ENCODE assay signal across 22 cellular contexts in the genomic region with DNA sequence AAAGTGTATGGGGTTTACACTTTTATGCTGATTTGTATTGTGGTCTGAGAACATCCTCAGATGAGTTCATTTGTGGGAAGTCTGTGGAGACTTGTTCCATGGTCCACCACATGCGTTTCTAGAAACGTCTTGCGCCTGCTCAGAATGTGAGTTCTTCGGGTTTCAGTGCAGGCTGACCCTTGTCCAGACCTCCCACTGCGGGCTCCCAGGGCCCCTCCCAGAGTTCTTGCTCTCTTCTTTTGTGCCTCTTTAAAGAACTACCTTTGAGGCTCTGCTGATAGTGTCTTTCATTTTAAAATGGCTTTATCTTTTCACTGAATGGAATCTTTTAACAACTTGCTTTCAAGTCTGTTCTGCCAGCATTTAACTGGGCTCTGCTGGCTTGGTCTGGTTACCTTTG. TPM values are rescaled to one million over a fixed set of nuclear protein-coding genes. Genes with fewer than 3 reads are reported as not detected.
DNase-seq lines count a peak whose midpoint lies in the region; ATAC-seq and TF ChIP-seq lines count a peak whose summit lies in the region.
"Had no signal": no experiment of that assay in that cellular context is flagged by ENCODE, and none has a peak within 500 bp of the region (broad histone marks: within the 10 kb centered on the region; RNA-seq: fewer than 3 reads in every experiment).

No MANE protein-coding gene starts in this region.

- H3K4me1 ChIP-seq in DOHH2 (ENCODE audit: control insufficient read depth, low read length), result peaks cover 21% of the 10 kb centered on the region
- no peaks in the 10 kb centered on the region for H3K4me1 ChIP-seq in left lung
- H3K4me1 ChIP-seq: BLaER1 treated with 17β-estradiol and CSF1 and Interleukin-3, amounts not matched to agents 10 nM and 100 nM; Caco-2; SJSA1 had no signal

- H3K27me3 ChIP-seq in DOHH2 (ENCODE audit: control insufficient read depth, low read length), result no peaks in the 10 kb centered on the region
- H3K27me3 ChIP-seq in SU-DHL-6 (ENCODE audit: low read length), result no peaks in the 10 kb centered on the region
- no peaks in the 10 kb centered on the region for H3K27me3 ChIP-seq in left lung
- H3K27me3 ChIP-seq: SJSA1 had no signal

- no peaks in the 10 kb centered on the region for H3F3A ChIP-seq in DOHH2 (ENCODE audit: control insufficient read depth, insufficient read depth)
- no peaks in the 10 kb centered on the region for H3F3A ChIP-seq in SU-DHL-6 (ENCODE audit: insufficient read depth)

- H3K9me3 ChIP-seq in DOHH2 (ENCODE audit: control insufficient read depth, insufficient read depth, low read length) (no peaks in the 10 kb centered on the region), SU-DHL-6 (ENCODE audit: insufficient read depth, low read length) (no peaks in the 10 kb centered on the region), left lung (no peaks in the 10 kb centered on the region)
- H3K9me3 ChIP-seq: Caco-2, SJSA1 had no signal

- H4K20me1 ChIP-seq in DOHH2 (ENCODE audit: control insufficient read depth, insufficient read depth, low read depth, low read length), result no peaks in the 10 kb centered on the region
- H4K20me1 ChIP-seq in SU-DHL-6 (ENCODE audit: low read depth, low read length), result no peaks in the 10 kb centered on the region

- H3K9me2 ChIP-seq in DOHH2 (replicated peaks; ENCODE audit: control insufficient read depth, low read length) (no peaks in the 10 kb centered on the region), SU-DHL-6 (replicated peaks; ENCODE audit: insufficient read depth, low read length) (no peaks in the 10 kb centered on the region)

- no peak for DNase-seq in activated CD4-positive, alpha-beta memory T cell treated with anti-CD3 and anti-CD28 coated beads for 36 hours
- DNase-seq in activated CD4-positive, alpha-beta memory T cell treated with anti-CD3 and anti-CD28 coated beads, Interleukin-2, amount 10 ng/mL, durations not matched to agents 7 days and 5 days, result no peak
- DNase-seq in naive B cell, result no peak
- DNase-seq in left lung, result no peak
- no peak for DNase-seq in HT-29 (ENCODE audit: low spot score)
- DNase-seq: 8988T; Caco-2; CD4-positive, alpha-beta memory T cell; DMS 273 treated with DMSO at 0.1 percent for 48 hours; DMS79 treated with DMSO at 0.1 percent for 48 hours; IMR-90; NCI-H1105; NCI-H1694 treated with DMSO at 0.1 percent for 48 hours; NCI-H2081 treated with DMSO at 0.1 percent for 48 hours; NCI-H446; NCI-H526 had no signal

- H3K4me2 ChIP-seq in DOHH2 (ENCODE audit: low read length) (peak overlapping the region; percentile 28), SU-DHL-6 (ENCODE audit: low read depth, low read length, poor library complexity, severe bottlenecking) (no peak overlapping the region)
- H3K4me2 ChIP-seq: BLaER1 treated with 17β-estradiol and CSF1 and Interleukin-3, amounts not matched to agents 10 nM and 100 nM; KMS-11 had no signal

- CTCF ChIA-PET in activated CD4-positive, alpha-beta memory T cell treated with anti-CD3 and anti-CD28 coated beads for 36 hours (lab: Charles Lee), result interaction anchor here (1.3 kb wide), 1 partner anchor 174 kb away, joined by 6 read pairs; no protein-coding TSS in a partner anchor
- CTCF ChIA-PET in activated CD4-positive, alpha-beta memory T cell treated with anti-CD3 and anti-CD28 coated beads, Interleukin-2, amount 10 ng/mL, durations not matched to agents 7 days and 5 days (lab: Charles Lee), result no interaction called here

- H3K79me2 ChIP-seq in DOHH2 (ENCODE audit: control insufficient read depth, low read length), result peaks cover 7% of the 10 kb centered on the region
- no peaks in the 10 kb centered on the region for H3K79me2 ChIP-seq in SU-DHL-6 (ENCODE audit: insufficient read depth, low read length)

- H3K27ac ChIP-seq in DOHH2 (ENCODE audit: low read depth, low read length) (0 out of 2 replicates have a peak overlapping the region, but pooled peaks have one; percentile 9), SU-DHL-6 (ENCODE audit: low read depth, low read length) (peak overlapping the region; percentile 4), left lung (no peak overlapping the region)
- H3K27ac ChIP-seq: BLaER1 treated with 17β-estradiol and CSF1 and Interleukin-3, amounts not matched to agents 10 nM and 100 nM; KMS-11; SJSA1 had no signal

- H3K27me3 Mint-ChIP-seq in activated CD4-positive, alpha-beta memory T cell treated with anti-CD3 and anti-CD28 coated beads for 36 hours, result no peaks in the 10 kb centered on the region
- H3K27me3 Mint-ChIP-seq in activated CD4-positive, alpha-beta memory T cell treated with anti-CD3 and anti-CD28 coated beads, Interleukin-2, amount 10 ng/mL, durations not matched to agents 7 days and 5 days, result no peaks in the 10 kb centered on the region
- no peaks in the 10 kb centered on the region for H3K27me3 Mint-ChIP-seq in naive B cell
- H3K27me3 Mint-ChIP-seq: CD4-positive, alpha-beta memory T cell had no signal

- H2AFZ ChIP-seq in SU-DHL-6 (ENCODE audit: low read depth, low read length, severe bottlenecking), result no peak overlapping the region

- POLR2A ChIA-PET in activated CD4-positive, alpha-beta memory T cell treated with anti-CD3 and anti-CD28 coated beads for 36 hours (lab: Charles Lee), result no interaction called here
- POLR2A ChIA-PET in activated CD4-positive, alpha-beta memory T cell treated with anti-CD3 and anti-CD28 coated beads, Interleukin-2, amount 10 ng/mL, durations not matched to agents 7 days and 5 days (lab: Charles Lee), result no interaction called here

- intact Hi-C loops in activated CD4-positive, alpha-beta memory T cell treated with anti-CD3 and anti-CD28 coated beads for 36 hours (cut with micrococcal nuclease), result no loop called here
- intact Hi-C loops in left lung (cut with DNase I), result no loop called here

- H3K4me3 ChIP-seq in DOHH2 (ENCODE audit: low read length) (no peak overlapping the region), SU-DHL-6 (ENCODE audit: insufficient read depth, low read length, poor library complexity, severe bottlenecking) (no peak overlapping the region), left lung (no peak overlapping the region)
- H3K4me3 ChIP-seq: BLaER1 treated with 17β-estradiol and CSF1 and Interleukin-3, amounts not matched to agents 10 nM and 100 nM; SJSA1 had no signal

- peaks cover 55% of the 10 kb centered on the region for H3K36me3 Mint-ChIP-seq in activated CD4-positive, alpha-beta memory T cell treated with anti-CD3 and anti-CD28 coated beads for 36 hours
- peaks cover 63% of the 10 kb centered on the region for H3K36me3 Mint-ChIP-seq in activated CD4-positive, alpha-beta memory T cell treated with anti-CD3 and anti-CD28 coated beads, Interleukin-2, amount 10 ng/mL, durations not matched to agents 7 days and 5 days (ENCODE audit: low read depth)
- peaks cover 40 to 73% of the 10 kb centered on the region in 2 donors for H3K36me3 Mint-ChIP-seq in naive B cell

- no peaks in the 10 kb centered on the region for H3K9me3 Mint-ChIP-seq in activated CD4-positive, alpha-beta memory T cell treated with anti-CD3 and anti-CD28 coated beads for 36 hours
- no peaks in the 10 kb centered on the region for H3K9me3 Mint-ChIP-seq in activated CD4-positive, alpha-beta memory T cell treated with anti-CD3 and anti-CD28 coated beads, Interleukin-2, amount 10 ng/mL, durations not matched to agents 7 days and 5 days
- peaks cover 0 to 6% (median 0%) of the 10 kb centered on the region in 7 donors for H3K9me3 Mint-ChIP-seq in naive B cell
- H3K9me3 Mint-ChIP-seq: CD4-positive, alpha-beta memory T cell had no signal

- no peaks in the 10 kb centered on the region for H3K4me1 Mint-ChIP-seq in activated CD4-positive, alpha-beta memory T cell treated with anti-CD3 and anti-CD28 coated beads for 36 hours (ENCODE audit: low read depth)
- H3K4me1 Mint-ChIP-seq in activated CD4-positive, alpha-beta memory T cell treated with anti-CD3 and anti-CD28 coated beads, Interleukin-2, amount 10 ng/mL, durations not matched to agents 7 days and 5 days, result peaks cover 5% of the 10 kb centered on the region
- peaks cover 0 to 12% (median 11%) of the 10 kb centered on the region in 3 donors for H3K4me1 Mint-ChIP-seq in naive B cell

- H3K9ac ChIP-seq in SU-DHL-6 (ENCODE audit: low read length), result no peak overlapping the region
- H3K9ac ChIP-seq: BLaER1 treated with 17β-estradiol and CSF1 and Interleukin-3, amounts not matched to agents 10 nM and 100 nM; KMS-11 had no signal

- H3K4me3 Mint-ChIP-seq in activated CD4-positive, alpha-beta memory T cell treated with anti-CD3 and anti-CD28 coated beads for 36 hours, result no peak overlapping the region
- H3K4me3 Mint-ChIP-seq in activated CD4-positive, alpha-beta memory T cell treated with anti-CD3 and anti-CD28 coated beads, Interleukin-2, amount 10 ng/mL, durations not matched to agents 7 days and 5 days, result no peak overlapping the region
- H3K4me3 Mint-ChIP-seq in naive B cell, result no peak overlapping the region
- H3K4me3 Mint-ChIP-seq: CD4-positive, alpha-beta memory T cell had no signal

- H3K27ac Mint-ChIP-seq in activated CD4-positive, alpha-beta memory T cell treated with anti-CD3 and anti-CD28 coated beads for 36 hours, result peak overlapping the region; percentile 7
- no peak overlapping the region for H3K27ac Mint-ChIP-seq in activated CD4-positive, alpha-beta memory T cell treated with anti-CD3 and anti-CD28 coated beads, Interleukin-2, amount 10 ng/mL, durations not matched to agents 7 days and 5 days
- peak overlapping the region in 4 of 6 donors; percentile 13 to 68 (median 53) for H3K27ac Mint-ChIP-seq in naive B cell

- H3K36me3 ChIP-seq in DOHH2 (ENCODE audit: control insufficient read depth, low read length) (peaks cover 87% of the 10 kb centered on the region), SU-DHL-6 (ENCODE audit: low read length) (peaks cover 8% of the 10 kb centered on the region; the same call in 1 of the 2 replicates), left lung (peaks cover 0 to 91% of the 10 kb centered on the region in 2 donors)

- TF ChIP-seq CTCF in DOHH2 (IDR thresholded peaks at IDR 0.05; ENCODE audit: low read depth, low read length, poor library complexity, severe bottlenecking) (no peak), SU-DHL-6 (IDR thresholded peaks at IDR 0.05; ENCODE audit: insufficient read depth, low read length, poor library complexity, severe bottlenecking) (no peak), left lung (IDR thresholded peaks at IDR 0.05) (no peak)

- ATAC-seq in naive B cell (ENCODE audit: low read depth in 2 of 2) (no peak), left lung (no peak)
- ATAC-seq: Right ventricle myocardium inferior had no signal

RNA-seq across cellular contexts. Expression of a gene that starts 17.6 kb away (rescaled TPM):
- total RNA-seq in activated CD4-positive, alpha-beta memory T cell treated with anti-CD3 and anti-CD28 coated beads for 36 hours, result 10 to 100 TPM; 38.9 to 39.5 TPM
- total RNA-seq in activated CD4-positive, alpha-beta memory T cell treated with anti-CD3 and anti-CD28 coated beads, Interleukin-2, amount 10 ng/mL, durations not matched to agents 7 days and 5 days, result 10 to 100 TPM; 25.4 to 29.2 TPM
- polyA plus RNA-seq in naive B cell (ENCODE audit: low read depth in 6 of 6), result 10 to 100 TPM; 39.0 to 60.6 (median 47.3) TPM
- total RNA-seq in left lung, result 10 to 100 TPM; 26.8 to 29.0 TPM
- total RNA-seq in HT-29 (2014; rRNA removed; shearing (Covaris generic)), result 110 and 146 TPM in 2 replicates

RNA-seq across cellular contexts. Expression of a gene that starts 19.1 kb away (rescaled TPM):
- 10 to 100 TPM; 60.8 to 64.7 TPM for total RNA-seq in activated CD4-positive, alpha-beta memory T cell treated with anti-CD3 and anti-CD28 coated beads for 36 hours
- 10 to 100 TPM; 44.5 to 44.8 TPM for total RNA-seq in activated CD4-positive, alpha-beta memory T cell treated with anti-CD3 and anti-CD28 coated beads, Interleukin-2, amount 10 ng/mL, durations not matched to agents 7 days and 5 days
- polyA plus RNA-seq in naive B cell (ENCODE audit: low read depth in 6 of 6), result 100 to 1,000 TPM in 1 of 6 donors, 10 to 100 TPM in 5; 52.1 to 105 (median 63.1) TPM
- 10 to 100 TPM; 35.1 to 38.4 TPM for total RNA-seq in left lung
- total RNA-seq in HT-29 (2014; rRNA removed; shearing (Covaris generic)), result 140 and 145 TPM in 2 replicates

Comparison
In these comparisons a context has a peak if more than half of its experiments do, and no peak if none do; other contexts are left out.
1. H3K27ac ChIP-seq: peak in DOHH2 (single experiment) and SU-DHL-6 (single experiment); none in left lung (0 of 2).